In the genomic region with DNA sequence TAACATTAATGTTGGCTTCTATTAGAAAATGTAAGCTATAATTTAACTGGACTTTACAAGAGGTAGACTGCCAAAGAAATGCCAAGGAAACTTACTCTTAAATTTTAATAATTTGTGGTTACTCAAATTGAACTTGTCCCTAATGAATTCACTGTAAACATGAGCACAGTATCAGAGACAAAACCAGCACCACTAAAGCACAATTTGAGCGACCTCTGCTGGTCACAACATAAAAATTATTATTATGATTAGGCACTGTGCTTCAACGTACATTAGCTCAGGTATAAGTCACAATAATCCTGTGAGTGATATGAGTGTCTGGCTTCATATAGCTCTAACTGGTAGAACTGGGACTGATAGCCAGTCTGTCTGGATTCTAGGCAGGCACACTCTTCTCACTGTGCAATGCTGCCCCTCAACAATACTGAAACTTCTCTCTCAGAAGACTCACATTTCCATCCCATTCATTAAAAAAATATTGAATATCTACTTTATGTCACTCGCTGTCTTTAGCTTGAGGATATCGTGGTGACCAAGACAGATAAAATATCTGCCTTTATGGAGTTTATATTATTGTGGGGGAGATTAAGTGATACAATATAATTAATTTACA, we compare ENCODE assay signal across 9 cellular contexts. TPM values are rescaled to one million over a fixed set of nuclear protein-coding genes. Genes with fewer than 3 reads are reported as not detected.
DNase-seq lines count a peak whose midpoint lies in the region; ATAC-seq and TF ChIP-seq lines count a peak whose summit lies in the region.
"Had no signal": no experiment of that assay in that cellular context is flagged by ENCODE, and none has a peak within 500 bp of the region (broad histone marks: within the 10 kb centered on the region; RNA-seq: fewer than 3 reads in every experiment).

No MANE protein-coding gene starts in this region.

- in situ Hi-C loops in GM23248 (cut with MboI): loop anchor here (10.0 kb wide), 1 partner anchor 160 kb away; no protein-coding TSS in a partner anchor

- ATAC-seq in omental fat pad (ENCODE audit: low FRiP score): peak; percentile 67

- H3K36me3 ChIP-seq in GM23248 (ENCODE audit: low read depth): no peaks in the 10 kb centered on the region

- H3K4me1 ChIP-seq in GM23248 (ENCODE audit: insufficient read depth): peaks cover 36% of the 10 kb centered on the region
- H3K4me1 ChIP-seq: Caco-2 had no signal

- 35 to 37% methylated on average over 4 of the region's 4 CpGs for WGBS in GM23248 (ENCODE audit: low coverage in 1 of 2, low lambda C conversion rate in 2 of 2, missing lambda C conversion rate in 2 of 2), 2 experiments
- WGBS in lower leg skin, 2 donors: 45 to 50% methylated on average over 4 of the region's 4 CpGs

- no peaks in the 10 kb centered on the region for H4K20me1 ChIP-seq in GM23248 (ENCODE audit: insufficient read depth)

- 0 out of 2 replicates have a peak overlapping the region, but pooled peaks have one; percentile 47 for H2AFZ ChIP-seq in GM23248

- peak overlapping the region; percentile 38; the same call in 1 of the 2 replicates for H3K4me3 ChIP-seq in GM23248
- H3K4me3 ChIP-seq in lower leg skin (ENCODE audit: low read depth, poor library complexity, severe bottlenecking): no peak overlapping the region

- intact Hi-C loops in lower leg skin (cut with DNase I; ENCODE audit: low total_unique reads): no loop called here

- no peaks in the 10 kb centered on the region for H3K27me3 ChIP-seq in GM23248 (replicated peaks; ENCODE audit: insufficient read depth)

- peak overlapping the region; percentile 8 for H3K27ac ChIP-seq in GM23248

- H3K4me2 ChIP-seq in GM23248 (ENCODE audit: unreplicated experiment): peak overlapping the region; percentile 64

- peak; percentile 7 to 27 for DNase-seq in NCI-H2081 (lab: John Stamatoyannopoulos, UW)
- no peak for DNase-seq in NCI-H2081 treated with DMSO at 0.1 percent for 48 hours (lab: John Stamatoyannopoulos, UW)
- DNase-seq in GM23248: peak; percentile 67
- DNase-seq in M059J (ENCODE audit: low read depth): peak; percentile 35
- peak; percentile 29 for DNase-seq in cerebellar cortex (ENCODE audit: low spot score)
- DNase-seq in omental fat pad (ENCODE audit: low spot score): no peak
- no peak for DNase-seq in lower leg skin (ENCODE audit: low spot score in 2 of 2)
- no peak for DNase-seq in OCI-M2 (lab: John Stamatoyannopoulos, UW; ENCODE audit: unreplicated experiment)

- peak overlapping the region; percentile 10; the same call in 1 of the 2 replicates for H3K9ac ChIP-seq in GM23248

- peaks cover 20% of the 10 kb centered on the region for H3K79me2 ChIP-seq in GM23248 (ENCODE audit: insufficient read depth)

- TF ChIP-seq CTCF in omental fat pad (IDR thresholded peaks at IDR 0.05) (no peak), lower leg skin (IDR thresholded peaks at IDR 0.05) (no peak)

- TF ChIP-seq POLR2A in lower leg skin (IDR thresholded peaks at IDR 0.05): no peak

- H3K9me2 ChIP-seq in GM23248 (ENCODE audit: insufficient read depth): no peaks in the 10 kb centered on the region

- no peaks in the 10 kb centered on the region for H3K9me3 ChIP-seq in GM23248 (ENCODE audit: low read depth)
- H3K9me3 ChIP-seq: Caco-2 had no signal

- peaks cover 74% of the 10 kb centered on the region for H3F3A ChIP-seq in GM23248 (ENCODE audit: insufficient read depth)

RNA-seq across cellular contexts. Expression of a gene that starts 8.0 kb away (rescaled TPM):
- total RNA-seq in GM23248 (2014; rRNA removed; shearing (Covaris generic)): 4.3 and 4.9 TPM in 2 replicates
- 4.1 and 6.0 TPM in 2 replicates for polyA plus RNA-seq in GM23248 (2016; fragmentation: Nextera tagmentation; extraction: Ambion mirVana)
- 9.7 and 11.0 TPM in 2 replicates for total RNA-seq in M059J (2014; rRNA removed; shearing (Covaris generic))
- total RNA-seq in omental fat pad: 10 to 100 TPM in 1 of 4 donors, 1 to 10 TPM in 3; 2.5 to 10.2 (median 6.2) TPM
- 10 to 100 TPM in 1 of 4 donors, 1 to 10 TPM in 3; 3.2 to 12.2 (median 7.2) TPM for total RNA-seq in lower leg skin

Comparison
In these comparisons a context has a peak if more than half of its experiments do, and no peak if none do; other contexts are left out.
1. DNase-seq: peak in NCI-H2081 (2 of 2), GM23248 (single experiment), M059J (single experiment) and cerebellar cortex (single experiment); none in NCI-H2081 treated with DMSO at 0.1 percent for 48 hours (single experiment), omental fat pad (single experiment), lower leg skin (0 of 2) and OCI-M2 (single experiment).